ENCODE assay signal across 1 cellular context in genomic region chrX:155460501-155460900, GRCh38. TPM values are rescaled to one million over a fixed set of nuclear protein-coding genes. Genes with fewer than 3 reads are reported as not detected.
"Had no signal": no experiment of that assay in that cellular context is flagged by ENCODE, and none has a peak within 500 bp of the region (broad histone marks: within the 10 kb centered on the region; RNA-seq: fewer than 3 reads in every experiment).

No MANE protein-coding gene starts in this region.

RNA-seq across cellular contexts. Expression of gene F8A3, which starts 2.1 kb away (rescaled TPM):
- total RNA-seq: lower lobe of right lung had no signal
